ENCODE assay signal across 14 cellular contexts in the genomic region with DNA sequence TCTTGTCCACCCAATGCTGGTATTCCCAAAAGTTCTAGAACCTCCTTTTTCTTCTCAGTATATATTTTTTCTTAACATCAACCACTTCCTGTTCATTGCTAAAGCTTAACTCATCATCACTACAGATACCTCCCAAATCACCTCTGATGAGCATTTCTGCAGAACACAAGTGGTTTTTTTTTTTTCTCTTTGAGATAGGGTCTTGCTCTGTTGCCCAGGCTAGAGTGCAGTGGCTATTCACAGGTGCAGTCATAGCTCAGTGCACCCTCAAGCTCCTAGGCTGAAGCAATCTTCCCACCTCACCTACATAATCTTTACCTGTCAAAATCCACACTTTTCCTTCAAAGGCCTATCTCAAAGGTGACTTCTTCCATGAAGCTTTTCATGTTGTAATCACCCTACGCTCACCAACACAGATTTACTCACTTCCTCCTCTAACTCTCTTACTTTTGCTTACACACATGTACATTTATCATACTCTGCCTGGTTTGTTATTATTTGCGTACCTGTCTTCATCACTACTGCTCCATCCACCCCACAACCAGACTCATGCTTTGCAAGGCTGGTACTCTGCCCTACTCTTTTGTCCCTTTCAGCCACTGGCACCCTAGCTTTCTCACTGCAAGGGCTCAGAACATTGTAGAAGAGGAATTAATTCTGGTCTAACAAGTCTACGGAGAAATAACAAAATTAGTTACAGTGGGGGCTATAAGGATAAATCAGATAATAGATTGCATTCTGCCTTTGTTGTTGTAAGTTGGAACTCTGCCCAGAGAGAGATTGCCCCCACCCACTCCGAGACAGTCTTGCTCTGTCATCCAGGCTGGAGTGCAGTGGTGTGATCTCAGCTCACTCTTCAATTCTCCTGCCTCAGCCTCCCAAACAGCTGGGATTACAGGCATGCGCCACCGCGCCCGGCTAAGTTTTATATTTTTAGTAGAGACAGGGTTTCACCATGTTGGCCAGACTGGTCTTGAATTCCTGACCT. TPM values are rescaled to one million over a fixed set of nuclear protein-coding genes. Genes with fewer than 3 reads are reported as not detected.
DNase-seq lines count a peak whose midpoint lies in the region; ATAC-seq, FAIRE-seq and TF ChIP-seq lines count a peak whose summit lies in the region.
"Had no signal": no experiment of that assay in that cellular context is flagged by ENCODE, and none has a peak within 500 bp of the region (broad histone marks: within the 10 kb centered on the region; RNA-seq: fewer than 3 reads in every experiment).

No MANE protein-coding gene starts in this region.

- H3K27ac ChIP-seq in H1 (ENCODE audit: low read depth, low read length), result no peak overlapping the region

- no peak overlapping the region for H4K8ac ChIP-seq in H1 (ENCODE audit: extremely low read depth, insufficient read depth, low read length)

- H3K9me3 ChIP-seq in H1 (ENCODE audit: insufficient read depth in 2 of 2, low read depth in 1 of 2, low read length in 1 of 2), result no peaks in the 10 kb centered on the region

- H3K4ac ChIP-seq in H1 (replicated peaks; ENCODE audit: insufficient read length, low read depth, low read length), result no peak overlapping the region

- no peak overlapping the region for H3K4me3 ChIP-seq in H1 (ENCODE audit: extremely low read depth in 1 of 4, insufficient read depth in 2 of 4, low read depth in 3 of 4, low read length in 4 of 4)

- POLR2A ChIA-PET in H1 (lab: Charles Lee; ENCODE audit: partially characterized antibody), result no interaction called here

- no peak overlapping the region for H4K91ac ChIP-seq in H1 (replicated peaks; ENCODE audit: insufficient read length, low read length)

- no peaks in the 10 kb centered on the region for H3K27me3 Mint-ChIP-seq in activated T-cell treated with anti-CD3 and anti-CD28 coated beads, Interleukin-2, amount 50 U/mL, for 72 hours (ENCODE audit: low read depth)
- no peaks in the 10 kb centered on the region for H3K27me3 Mint-ChIP-seq in T-helper 1 cell treated with Interleukin-12 subunit alpha and Interleukin-12 subunit beta and Interleukin-4 antibody, amounts not matched to agents 30 μg/mL and 1 μg/mL, for 36 hours (ENCODE audit: low read depth)

- H4K20me1 ChIP-seq in H1 (replicated peaks in 1 of 2; ENCODE audit: control insufficient read depth in 1 of 2, insufficient read depth in 2 of 2, low read length in 2 of 2), result no peaks in the 10 kb centered on the region

- no peak overlapping the region for H3K18ac ChIP-seq in H1 (ENCODE audit: extremely low read depth, low read length)

- H3K27me3 ChIP-seq in H1 (replicated peaks in 1 of 4; ENCODE audit: control insufficient read depth in 3 of 4, extremely low read depth in 1 of 4, insufficient read depth in 3 of 4, low read length in 3 of 4), result no peaks in the 10 kb centered on the region

- no peaks in the 10 kb centered on the region for H3K36me3 ChIP-seq in H1 (ENCODE audit: control insufficient read depth in 2 of 4, insufficient read depth in 4 of 4, low read length in 3 of 4)

- no peaks in the 10 kb centered on the region; a peak in 1 of 7 replicates for H3K4me1 ChIP-seq in H1 (replicated peaks in 1 of 4; ENCODE audit: control insufficient read depth in 3 of 4, insufficient read depth in 4 of 4, low read length in 3 of 4)

- H3K79me1 ChIP-seq in H1 (ENCODE audit: low read depth, low read length), result peaks cover 1% of the 10 kb centered on the region

- no peak for FAIRE-seq in H1 (lab: Jason Lieb, UNC)
- FAIRE-seq in HTR-8/SVneo (lab: Jason Lieb, UNC), result no peak
- FAIRE-seq: kidney, small intestine had no signal

- no peak overlapping the region for H4K5ac ChIP-seq in H1 (ENCODE audit: insufficient read length, low read depth, low read length)

- no peak overlapping the region for H3K4me2 ChIP-seq in H1 (ENCODE audit: insufficient read depth in 1 of 2, low read depth in 2 of 2, low read length in 2 of 2)

- peaks cover 87% of the 10 kb centered on the region for H3K4me1 Mint-ChIP-seq in activated T-cell treated with anti-CD3 and anti-CD28 coated beads, Interleukin-2, amount 50 U/mL, for 72 hours (ENCODE audit: low read depth)
- peaks cover 40% of the 10 kb centered on the region for H3K4me1 Mint-ChIP-seq in T-helper 1 cell treated with Interleukin-12 subunit alpha and Interleukin-12 subunit beta and Interleukin-4 antibody, amounts not matched to agents 30 μg/mL and 1 μg/mL, for 36 hours (ENCODE audit: low read depth)
- H3K4me1 Mint-ChIP-seq in stimulated activated effector memory CD8-positive, alpha-beta T cell treated with anti-CD3 and anti-CD28 coated beads, Interleukin-12 subunit alpha, Interleukin-12 subunit beta, amount 100 ng/mL, for 72 hours, result peaks cover 50% of the 10 kb centered on the region

- WGBS in H1 (ENCODE audit: extremely low coverage in 1 of 2, insufficient coverage in 1 of 2, insufficient read length in 1 of 2, insufficient replicate concordance in 2 of 2, low coverage in 1 of 2, low lambda C conversion rate in 2 of 2, missing lambda C conversion rate in 1 of 2), 2 experiments, result 94% methylated on average over 8 of the region's 8 CpGs; no CpG with 5 or more reads in 1 of the 2 experiments

- H2AK5ac ChIP-seq in H1 (ENCODE audit: low read depth, low read length), result no peak overlapping the region

- H3K27ac Mint-ChIP-seq in activated T-cell treated with anti-CD3 and anti-CD28 coated beads, Interleukin-2, amount 50 U/mL, for 72 hours, result peak overlapping the region; percentile 71
- peak overlapping the region; percentile 50 for H3K27ac Mint-ChIP-seq in T-helper 1 cell treated with Interleukin-12 subunit alpha and Interleukin-12 subunit beta and Interleukin-4 antibody, amounts not matched to agents 30 μg/mL and 1 μg/mL, for 36 hours
- H3K27ac Mint-ChIP-seq in stimulated activated effector memory CD8-positive, alpha-beta T cell treated with anti-CD3 and anti-CD28 coated beads, Interleukin-12 subunit alpha, Interleukin-12 subunit beta, amount 100 ng/mL, for 72 hours, result peak overlapping the region; percentile 9
- H3K27ac Mint-ChIP-seq: nephron progenitor cell had no signal

- no peak for TF ChIP-seq CTCF in H1 (IDR thresholded peaks at IDR 0.05; ENCODE audit: control extremely low read depth in 1 of 3, insufficient read depth in 1 of 3, low read depth in 1 of 3, low read length in 3 of 3)

- no peak overlapping the region; a peak in 1 of 7 replicates for H3K9ac ChIP-seq in H1 (replicated peaks in 1 of 4; ENCODE audit: extremely low read depth in 1 of 4, low read depth in 3 of 4, low read length in 3 of 4)

- no peak for TF ChIP-seq RAD21 in H1 (IDR thresholded peaks at IDR 0.05 in 1 of 2, conservative IDR thresholded peaks at IDR 0.05 in 1 of 2; ENCODE audit: low read depth in 2 of 2, low read length in 2 of 2)

- H3K56ac ChIP-seq in H1 (replicated peaks; ENCODE audit: insufficient read length, low read depth, low read length), result no peak overlapping the region

- no peak for TF ChIP-seq POLR2A in H1 (IDR thresholded peaks at IDR 0.05; ENCODE audit: control extremely low read depth in 1 of 2, low read depth in 2 of 2, low read length in 2 of 2)

- no peak overlapping the region for H3K14ac ChIP-seq in H1 (ENCODE audit: insufficient read length)

- no peak overlapping the region for H2AFZ ChIP-seq in H1 (ENCODE audit: low read length)

- no peak overlapping the region for H2BK5ac ChIP-seq in H1 (ENCODE audit: low read depth, low read length)

- peaks cover 0 to 72% of the 10 kb centered on the region in 2 experiments; a peak in 3 of 4 replicates for H3K79me2 ChIP-seq in H1 (ENCODE audit: control insufficient read depth in 1 of 2, insufficient read depth in 2 of 2, low read length in 2 of 2)

- H3K9me3 Mint-ChIP-seq in activated T-cell treated with anti-CD3 and anti-CD28 coated beads, Interleukin-2, amount 50 U/mL, for 72 hours, result peaks cover 2% of the 10 kb centered on the region in 2 donors
- no peaks in the 10 kb centered on the region for H3K9me3 Mint-ChIP-seq in T-helper 1 cell treated with Interleukin-12 subunit alpha and Interleukin-12 subunit beta and Interleukin-4 antibody, amounts not matched to agents 30 μg/mL and 1 μg/mL, for 36 hours
- H3K9me3 Mint-ChIP-seq in stimulated activated effector memory CD8-positive, alpha-beta T cell treated with anti-CD3 and anti-CD28 coated beads, Interleukin-12 subunit alpha, Interleukin-12 subunit beta, amount 100 ng/mL, for 72 hours, result no peaks in the 10 kb centered on the region
- H3K9me3 Mint-ChIP-seq: nephron progenitor cell had no signal

- H3K36me3 Mint-ChIP-seq in activated T-cell treated with anti-CD3 and anti-CD28 coated beads, Interleukin-2, amount 50 U/mL, for 72 hours (ENCODE audit: insufficient read depth in 2 of 2), result peaks cover 2 to 3% of the 10 kb centered on the region in 2 donors
- H3K36me3 Mint-ChIP-seq in T-helper 1 cell treated with Interleukin-12 subunit alpha and Interleukin-12 subunit beta and Interleukin-4 antibody, amounts not matched to agents 30 μg/mL and 1 μg/mL, for 36 hours (ENCODE audit: low read depth), result peaks cover 21% of the 10 kb centered on the region
- H3K36me3 Mint-ChIP-seq in stimulated activated effector memory CD8-positive, alpha-beta T cell treated with anti-CD3 and anti-CD28 coated beads, Interleukin-12 subunit alpha, Interleukin-12 subunit beta, amount 100 ng/mL, for 72 hours, result no peaks in the 10 kb centered on the region

- CTCF ChIA-PET in H1 (lab: Charles Lee; ENCODE audit: partially characterized antibody), result interaction anchor here (0.9 kb wide), 1 partner anchor 54 kb away, joined by 3 read pairs; no protein-coding TSS in a partner anchor

- no peak overlapping the region for H2BK12ac ChIP-seq in H1 (ENCODE audit: low read depth, low read length)

- peak overlapping the region; percentile 16 to 50 for H3K4me3 Mint-ChIP-seq in activated T-cell treated with anti-CD3 and anti-CD28 coated beads, Interleukin-2, amount 50 U/mL, for 72 hours
- peak overlapping the region; percentile 2 for H3K4me3 Mint-ChIP-seq in T-helper 1 cell treated with Interleukin-12 subunit alpha and Interleukin-12 subunit beta and Interleukin-4 antibody, amounts not matched to agents 30 μg/mL and 1 μg/mL, for 36 hours
- no peak overlapping the region for H3K4me3 Mint-ChIP-seq in stimulated activated effector memory CD8-positive, alpha-beta T cell treated with anti-CD3 and anti-CD28 coated beads, Interleukin-12 subunit alpha, Interleukin-12 subunit beta, amount 100 ng/mL, for 72 hours
- H3K4me3 Mint-ChIP-seq: nephron progenitor cell had no signal

- 0 out of 2 replicates have a peak overlapping the region, but pooled peaks have one; percentile 32 for H2BK15ac ChIP-seq in H1 (ENCODE audit: low read length)

- TF ChIP-seq EP300 in H1 (IDR thresholded peaks at IDR 0.05; ENCODE audit: borderline replicate concordance in 1 of 2, low read depth in 2 of 2, low read length in 2 of 2), result no peak

- no peak overlapping the region for H2BK20ac ChIP-seq in H1 (ENCODE audit: low read length)

- ATAC-seq in activated T-cell treated with anti-CD3 and anti-CD28 coated beads, Interleukin-2, amount 50 U/mL, for 72 hours (replicated peaks in 1 of 2), result peak; percentile 52 to 64
- peak; percentile 44 for ATAC-seq in stimulated activated effector memory CD8-positive, alpha-beta T cell treated with anti-CD3 and anti-CD28 coated beads, Interleukin-12 subunit alpha, Interleukin-12 subunit beta, amount 100 ng/mL, for 72 hours

- H3K23me2 ChIP-seq in H1 (ENCODE audit: low read depth, low read length), result no peaks in the 10 kb centered on the region

- H3K23ac ChIP-seq in H1 (ENCODE audit: insufficient read length), result no peak overlapping the region

- DNase-seq in activated T-cell treated with anti-CD3 and anti-CD28 coated beads, Interleukin-2, amount 50 U/mL, for 72 hours, result no peak
- DNase-seq in activated T-cell treated with anti-CD3 and anti-CD28 coated beads for 4 hours, result no peak
- no peak for DNase-seq in H1 (ENCODE audit: low read depth in 1 of 2, low spot score in 2 of 2)
- no peak for DNase-seq in stimulated activated effector memory CD8-positive, alpha-beta T cell treated with anti-CD3 and anti-CD28 coated beads, Interleukin-12 subunit alpha, Interleukin-12 subunit beta, amount 100 ng/mL, for 72 hours (ENCODE audit: low spot score in 2 of 2)
- DNase-seq in NCI-H2107 (lab: John Stamatoyannopoulos, UW), result no peak
- DNase-seq in stimulated activated CD4-positive, alpha-beta T cell treated with anti-CD3 and anti-CD28 coated beads, Interleukin-2, amount 100 ng/mL, for 48 hours, result no peak
- no peak for DNase-seq in HTR-8/SVneo (ENCODE audit: insufficient read length, low spot score)
- DNase-seq: GDM1, kidney, NCI-H226, nephron progenitor cell, RPMI8226, small intestine had no signal

- H2BK120ac ChIP-seq in H1 (replicated peaks; ENCODE audit: low read depth, low read length), result no peak overlapping the region

RNA-seq across cellular contexts. Expression of a gene that starts 27.5 kb away (rescaled TPM):
- 10 to 100 TPM; 67.8 to 77.6 TPM for total RNA-seq in activated T-cell treated with anti-CD3 and anti-CD28 coated beads, Interleukin-2, amount 50 U/mL, for 72 hours
- 43.4 and 46.0 TPM in 2 replicates for total RNA-seq in H1 (2021; fragmentation: NEBNext Ultra II Directional; extraction: Animal tissue kit (Norgen Biotek cat#: 25700))
- polyA plus RNA-seq in H1 (2011; rRNA removed), result 26.8 and 36.2 TPM in 2 replicates
- 28.7 TPM for polyA plus RNA-seq in H1 (2011; cell fraction: cytosol; rRNA removed)
- polyA plus RNA-seq in H1 (2011; cell fraction: nucleus; rRNA removed), result 69.0 TPM
- polyA plus RNA-seq in H1 (2012, experiment 1 of 2), result 34.4 to 51.7 TPM (median 38.0 TPM) in 4 replicates
- polyA plus RNA-seq in H1 (2012, experiment 2 of 2), result 2.4 TPM
- 15.3 TPM for polyA plus RNA-seq in H1 (2013, experiment 1 of 2)
- 12.6 TPM for polyA plus RNA-seq in H1 (2013, experiment 2 of 2)
- polyA minus RNA-seq in H1 (2011; rRNA and poly(A)+ RNA removed), result 65.5 and 98.2 TPM in 2 replicates
- 56.9 TPM for polyA minus RNA-seq in H1 (2011; cell fraction: cytosol; rRNA and poly(A)+ RNA removed)
- 87.7 TPM for polyA minus RNA-seq in H1 (2011; cell fraction: nucleus; rRNA and poly(A)+ RNA removed)

Comparison
In these comparisons a context has a peak if more than half of its experiments do, and no peak if none do; other contexts are left out.
1. H3K27ac Mint-ChIP-seq: peak in every context shown above with its lines; median percentile 71 in activated T-cell treated with anti-CD3 and anti-CD28 coated beads, Interleukin-2, amount 50 U/mL, for 72 hours; 50 in T-helper 1 cell treated with Interleukin-12 subunit alpha and Interleukin-12 subunit beta and Interleukin-4 antibody, amounts not matched to agents 30 μg/mL and 1 μg/mL, for 36 hours; 9 in stimulated activated effector memory CD8-positive, alpha-beta T cell treated with anti-CD3 and anti-CD28 coated beads, Interleukin-12 subunit alpha, Interleukin-12 subunit beta, amount 100 ng/mL, for 72 hours.